ENCODE assay signal across 17 cellular contexts in the genomic region with DNA sequence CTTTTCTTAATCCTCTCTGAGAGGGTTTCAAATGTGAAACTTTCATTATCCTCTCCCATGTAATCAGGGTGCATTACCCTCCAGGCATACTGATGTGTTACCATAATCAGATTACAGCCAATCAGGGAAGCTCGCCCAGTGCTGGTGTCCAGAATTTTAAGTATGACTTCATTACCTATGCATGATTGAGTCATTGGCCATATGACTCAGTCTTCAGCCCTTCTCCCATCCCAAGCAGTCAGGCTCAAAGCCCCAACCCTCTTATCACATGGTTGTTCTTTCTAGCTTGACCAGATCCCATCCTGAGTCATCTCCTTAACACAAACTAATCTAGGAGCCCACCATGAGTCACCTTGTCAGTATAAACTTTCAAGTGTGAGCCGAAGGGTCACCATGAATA.
DNase-seq lines count a peak whose midpoint lies in the region; ATAC-seq and TF ChIP-seq lines count a peak whose summit lies in the region.
"Had no signal": no experiment of that assay in that cellular context is flagged by ENCODE, and none has a peak within 500 bp of the region (broad histone marks: within the 10 kb centered on the region; RNA-seq: fewer than 3 reads in every experiment).

No MANE protein-coding gene starts in this region.

- no peak overlapping the region for H2AK5ac ChIP-seq in mesendoderm (ENCODE audit: low read length)

- no peak overlapping the region for H3K4me3 ChIP-seq in brain microvascular endothelial cell (ENCODE audit: low read depth, low read length)
- H3K4me3 ChIP-seq in mesendoderm (ENCODE audit: low read length): no peak overlapping the region
- H3K4me3 ChIP-seq in right cardiac atrium (ENCODE audit: low read length): no peak overlapping the region
- H3K4me3 ChIP-seq: body of pancreas, Peyer's patch, psoas muscle, tibial nerve had no signal

- H2BK15ac ChIP-seq in mesendoderm (replicated peaks; ENCODE audit: low read depth): no peak overlapping the region

- no peak for ATAC-seq in right cardiac atrium
- no peak for ATAC-seq in GM21390 (IDR thresholded peaks at IDR 0.05; ENCODE audit: unreplicated experiment)
- ATAC-seq: body of pancreas, left colon, psoas muscle had no signal

- no peak overlapping the region for H3K18ac ChIP-seq in mesendoderm (ENCODE audit: low read length)

- no peak overlapping the region for H3K56ac ChIP-seq in mesendoderm (ENCODE audit: low read length)

- peak; percentile 96 for DNase-seq in ELR (ENCODE audit: low read depth)
- peak; percentile 51 for DNase-seq in NCI-H82 treated with DMSO at 0.1 percent for 48 hours (lab: John Stamatoyannopoulos, UW; ENCODE audit: unreplicated experiment)
- DNase-seq in brain microvascular endothelial cell: peak; percentile 81
- DNase-seq in mesendoderm: peak; percentile 76
- no peak for DNase-seq in NCI-H446 treated with DMSO at 0.1 percent for 48 hours (lab: John Stamatoyannopoulos, UW)
- no peak for DNase-seq in right cardiac atrium
- DNase-seq in superior temporal gyrus (ENCODE audit: extremely low spot score): no peak
- DNase-seq: body of pancreas; effector CD4-positive, alpha-beta T cell; left colon; NCI-H146; NCI-H526; Peyer's patch; psoas muscle; T-helper 2 cell had no signal

- no peaks in the 10 kb centered on the region for H3K4me1 ChIP-seq in mesendoderm (ENCODE audit: control insufficient read depth, low read depth, low read length)
- no peaks in the 10 kb centered on the region for H3K4me1 ChIP-seq in right cardiac atrium (ENCODE audit: control insufficient read depth, insufficient read depth, low read length)
- H3K4me1 ChIP-seq: body of pancreas, Peyer's patch, psoas muscle, tibial nerve had no signal

- H3K36me3 ChIP-seq in brain microvascular endothelial cell (replicated peaks) (no peaks in the 10 kb centered on the region), mesendoderm (ENCODE audit: control insufficient read depth, insufficient read depth, low read length) (no peaks in the 10 kb centered on the region)
- H3K36me3 ChIP-seq: Peyer's patch, tibial nerve had no signal

- no peak overlapping the region for H4K5ac ChIP-seq in mesendoderm (ENCODE audit: low read length)

- H3K4ac ChIP-seq in mesendoderm (ENCODE audit: low read depth, low read length): no peak overlapping the region

- H3K9ac ChIP-seq in mesendoderm (ENCODE audit: low read length): no peak overlapping the region

- intact Hi-C loops in right cardiac atrium (cut with DNase I): no loop called here

- H3K4me2 ChIP-seq in mesendoderm (ENCODE audit: low read length): no peak overlapping the region

- no CpG with 5 or more reads among the region's 2 CpGs for WGBS in mesendoderm (ENCODE audit: extremely low coverage, insufficient coverage, low lambda C conversion rate)
- WGBS in right cardiac atrium: 76% methylated on average over 2 of the region's 2 CpGs

- TF ChIP-seq CTCF in brain microvascular endothelial cell (IDR thresholded peaks at IDR 0.05; ENCODE audit: low read depth, low read length, missing control alignments): no peak

- no peaks in the 10 kb centered on the region for H3K79me2 ChIP-seq in mesendoderm (ENCODE audit: control insufficient read depth, insufficient read depth, low read length)

- no peak overlapping the region for H3K23ac ChIP-seq in mesendoderm (ENCODE audit: low read length)

- H3K27ac ChIP-seq in brain microvascular endothelial cell (no peak overlapping the region), mesendoderm (ENCODE audit: low read depth, low read length) (no peak overlapping the region), right cardiac atrium (ENCODE audit: low read length) (no peak overlapping the region)
- H3K27ac ChIP-seq: body of pancreas, Peyer's patch, psoas muscle, tibial nerve had no signal

- in situ Hi-C loops in brain microvascular endothelial cell (cut with HindIII; ENCODE audit: low pct_ligation_motif_present, low sequenced_read_pairs): no loop called here

- H3K9me3 ChIP-seq in right cardiac atrium (ENCODE audit: control insufficient read depth, low read length): no peaks in the 10 kb centered on the region
- H3K9me3 ChIP-seq: body of pancreas, psoas muscle, tibial nerve had no signal

- H3K27me3 ChIP-seq in brain microvascular endothelial cell (replicated peaks) (no peaks in the 10 kb centered on the region), mesendoderm (ENCODE audit: insufficient read depth, low read length, poor library complexity) (no peaks in the 10 kb centered on the region), right cardiac atrium (ENCODE audit: control insufficient read depth, insufficient read depth) (no peaks in the 10 kb centered on the region)
- H3K27me3 ChIP-seq: body of pancreas, Peyer's patch, tibial nerve had no signal

- no peaks in the 10 kb centered on the region for H3K79me1 ChIP-seq in mesendoderm (ENCODE audit: low read length)

- H2BK120ac ChIP-seq in mesendoderm (ENCODE audit: low read depth, low read length): no peak overlapping the region

- H2BK5ac ChIP-seq in mesendoderm (ENCODE audit: low read length): no peak overlapping the region

- H4K8ac ChIP-seq in mesendoderm (ENCODE audit: low read depth, low read length): no peak overlapping the region

Comparison
In these comparisons a context has a peak if more than half of its experiments do, and no peak if none do; other contexts are left out.
1. DNase-seq: peak in ELR (single experiment), NCI-H82 treated with DMSO at 0.1 percent for 48 hours (single experiment), brain microvascular endothelial cell (single experiment) and mesendoderm (single experiment); none in NCI-H446 treated with DMSO at 0.1 percent for 48 hours (single experiment), right cardiac atrium (0 of 3) and superior temporal gyrus (single experiment).